ENCODE assay signal across 8 cellular contexts in genomic region chr10:97072851-97073665, GRCh38.
DNase-seq lines count a peak whose midpoint lies in the region; ATAC-seq and TF ChIP-seq lines count a peak whose summit lies in the region.

No MANE protein-coding gene starts in this region.

- no peak overlapping the region for H3K14ac ChIP-seq in neuronal stem cell (ENCODE audit: low read length)

- no peak overlapping the region for H3K4ac ChIP-seq in neuronal stem cell (ENCODE audit: low read length)

- no peak overlapping the region for H2BK5ac ChIP-seq in neuronal stem cell (ENCODE audit: low read length)

- peaks cover 47% of the 10 kb centered on the region for H3K27me3 Mint-ChIP-seq in activated T-cell treated with anti-CD3 and anti-CD28 coated beads, Interleukin-2, amount 50 U/mL, for 72 hours (ENCODE audit: low read depth)

- H4K20me1 ChIP-seq in DND-41 (ENCODE audit: insufficient read depth, low read length), result peaks cover 20% of the 10 kb centered on the region

- H3K18ac ChIP-seq in neuronal stem cell (ENCODE audit: low read length), result peak overlapping the region; percentile 12

- peak; percentile 81 for DNase-seq in DND-41
- DNase-seq in HuH-7.5 (ENCODE audit: low spot score), result peak; percentile 81
- peak; percentile 75 to 90 (median 80) for DNase-seq in Peyer's patch
- peak; percentile 83 to 90 for DNase-seq in activated T-cell treated with anti-CD3 and anti-CD28 coated beads, Interleukin-2, amount 50 U/mL, for 72 hours
- peak; percentile 83 for DNase-seq in fibroblast of pulmonary artery (ENCODE audit: low read depth)
- peak; percentile 84 for DNase-seq in neuronal stem cell (ENCODE audit: low spot score)
- peak; percentile 64 for DNase-seq in stromal cell of bone marrow (ENCODE audit: low read depth)

- peaks cover 13% of the 10 kb centered on the region for H3K4me1 Mint-ChIP-seq in activated T-cell treated with anti-CD3 and anti-CD28 coated beads, Interleukin-2, amount 50 U/mL, for 72 hours (ENCODE audit: low read depth)

- peak overlapping the region; percentile 27 for H2BK12ac ChIP-seq in neuronal stem cell (ENCODE audit: low read length)

- no peak overlapping the region for H3K4me3 ChIP-seq in DND-41 (ENCODE audit: low read depth in 1 of 2, low read length in 2 of 2)
- H3K4me3 ChIP-seq in Peyer's patch, result no peak overlapping the region
- H3K4me3 ChIP-seq in fibroblast of pulmonary artery (replicated peaks; ENCODE audit: low read depth, low read length), result no peak overlapping the region
- no peak overlapping the region for H3K4me3 ChIP-seq in neuronal stem cell (ENCODE audit: low read length in 2 of 2)

- H3K27me3 ChIP-seq in DND-41 (ENCODE audit: insufficient read depth, low read length, poor library complexity) (no peaks in the 10 kb centered on the region), Peyer's patch (no peaks in the 10 kb centered on the region), neuronal stem cell (ENCODE audit: control insufficient read depth in 3 of 3, insufficient read depth in 3 of 3, low read depth in 1 of 3, low read length in 3 of 3) (peaks cover 0 to 45% (median 2%) of the 10 kb centered on the region in 3 experiments)

- H3K9ac ChIP-seq in DND-41 (ENCODE audit: low read depth, low read length) (no peak overlapping the region), neuronal stem cell (ENCODE audit: low read depth, low read length, poor library complexity) (peak overlapping the region; percentile 25)

- TF ChIP-seq POLR2A in Peyer's patch (IDR thresholded peaks at IDR 0.05), result no peak

- H2BK120ac ChIP-seq in neuronal stem cell (ENCODE audit: low read depth, low read length), result no peak overlapping the region

- no peak overlapping the region for H3K27ac Mint-ChIP-seq in activated T-cell treated with anti-CD3 and anti-CD28 coated beads, Interleukin-2, amount 50 U/mL, for 72 hours

- H4K8ac ChIP-seq in neuronal stem cell (ENCODE audit: low read depth, low read length), result no peak overlapping the region

- H3K9me3 Mint-ChIP-seq in activated T-cell treated with anti-CD3 and anti-CD28 coated beads, Interleukin-2, amount 50 U/mL, for 72 hours, result peaks cover 3 to 5% of the 10 kb centered on the region in 2 donors

- H3K36me3 Mint-ChIP-seq in activated T-cell treated with anti-CD3 and anti-CD28 coated beads, Interleukin-2, amount 50 U/mL, for 72 hours (ENCODE audit: insufficient read depth in 2 of 2), result peaks cover 5% of the 10 kb centered on the region in 2 donors

- H3K4me2 ChIP-seq in DND-41 (ENCODE audit: insufficient read depth, low read length) (no peak overlapping the region), neuronal stem cell (ENCODE audit: insufficient read depth, low read length, poor library complexity, severe bottlenecking) (no peak overlapping the region)

- H2BK15ac ChIP-seq in neuronal stem cell (ENCODE audit: low read length), result no peak overlapping the region

- TF ChIP-seq CTCF in DND-41 (IDR thresholded peaks at IDR 0.05; ENCODE audit: borderline replicate concordance, extremely low read depth, low read length, poor library complexity, severe bottlenecking) (peak; percentile 89), Peyer's patch (IDR thresholded peaks at IDR 0.05) (peak; percentile 55 to 89 (median 79)), fibroblast of pulmonary artery (IDR thresholded peaks at IDR 0.05; ENCODE audit: low read length, missing control alignments) (peak; percentile 96)

- H3K36me3 ChIP-seq in DND-41 (ENCODE audit: insufficient read depth, low read length), result no peaks in the 10 kb centered on the region
- H3K36me3 ChIP-seq in Peyer's patch, result no peaks in the 10 kb centered on the region
- no peaks in the 10 kb centered on the region for H3K36me3 ChIP-seq in neuronal stem cell (replicated peaks in 1 of 2; ENCODE audit: control insufficient read depth in 2 of 2, insufficient read depth in 2 of 2, low read length in 2 of 2)

- H3K4me3 Mint-ChIP-seq in activated T-cell treated with anti-CD3 and anti-CD28 coated beads, Interleukin-2, amount 50 U/mL, for 72 hours, result no peak overlapping the region

- H3K9me3 ChIP-seq in DND-41 (ENCODE audit: insufficient read depth, low read length, severe bottlenecking), result no peaks in the 10 kb centered on the region
- H3K9me3 ChIP-seq in Peyer's patch, result no peaks in the 10 kb centered on the region
- peaks cover 0 to 3% of the 10 kb centered on the region in 2 donors for H3K9me3 ChIP-seq in neuronal stem cell (replicated peaks in 1 of 2; ENCODE audit: control insufficient read depth in 2 of 2, insufficient read depth in 1 of 2, low read depth in 1 of 2, low read length in 2 of 2)

- no peak overlapping the region for H3K27ac ChIP-seq in DND-41 (ENCODE audit: low read length)
- H3K27ac ChIP-seq in Peyer's patch, result no peak overlapping the region
- no peak overlapping the region for H3K27ac ChIP-seq in neuronal stem cell (replicated peaks; ENCODE audit: low read length)

- H2AFZ ChIP-seq in DND-41 (ENCODE audit: low read depth, low read length), result no peak overlapping the region
- peak overlapping the region; percentile 11 for H2AFZ ChIP-seq in neuronal stem cell (ENCODE audit: low read length)

- no CpG with 5 or more reads among the region's 21 CpGs for WGBS in neuronal stem cell (ENCODE audit: extremely low coverage in 2 of 2, insufficient read length in 2 of 2, insufficient replicate concordance in 1 of 2), 2 donors

- ATAC-seq in DND-41 (ENCODE audit: insufficient read depth, low read depth) (peak; percentile 87), HG02840 (IDR thresholded peaks at IDR 0.05; ENCODE audit: low FRiP score, unreplicated experiment) (no peak)
- peak; percentile 56 to 68 for ATAC-seq in activated T-cell treated with anti-CD3 and anti-CD28 coated beads, Interleukin-2, amount 50 U/mL, for 72 hours (replicated peaks in 1 of 2)

- peak overlapping the region; percentile 37 for H3K23ac ChIP-seq in neuronal stem cell (ENCODE audit: low read depth, low read length, poor library complexity)

- H3K4me1 ChIP-seq in DND-41 (ENCODE audit: insufficient read depth, low read length) (no peaks in the 10 kb centered on the region), Peyer's patch (no peaks in the 10 kb centered on the region), neuronal stem cell (ENCODE audit: control insufficient read depth in 2 of 2, insufficient read depth in 1 of 2, low read depth in 1 of 2, low read length in 2 of 2) (peaks cover 4 to 7% of the 10 kb centered on the region in 2 donors)

- no peaks in the 10 kb centered on the region for H3K79me2 ChIP-seq in DND-41 (ENCODE audit: insufficient read depth, low read length)

- H3K79me1 ChIP-seq in neuronal stem cell (ENCODE audit: low read depth, low read length), result no peaks in the 10 kb centered on the region

- H4K91ac ChIP-seq in neuronal stem cell (ENCODE audit: low read depth, low read length, poor library complexity), result no peak overlapping the region

- H2AK5ac ChIP-seq in neuronal stem cell (ENCODE audit: low read depth, low read length), result peak overlapping the region; percentile 0
